ENCODE assay signal across 39 cellular contexts in the genomic region with DNA sequence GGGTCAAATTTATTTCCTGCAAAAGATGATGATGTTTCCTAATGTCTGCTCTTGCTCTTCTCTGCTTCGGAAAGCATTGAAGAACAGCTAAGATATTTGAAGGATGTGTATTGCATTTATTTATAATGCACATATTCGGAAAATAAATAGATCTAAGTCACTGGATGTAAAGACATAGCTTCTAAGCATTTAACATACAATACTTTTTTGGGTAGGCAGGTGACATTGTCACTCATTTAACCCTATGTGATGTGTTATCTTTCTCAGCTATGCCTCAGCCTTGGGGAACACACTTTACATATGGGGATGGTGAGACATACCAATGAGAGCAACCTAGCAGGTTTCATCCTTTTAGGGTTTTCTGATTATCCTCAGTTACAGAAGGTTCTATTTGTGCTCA. TPM values are rescaled to one million over a fixed set of nuclear protein-coding genes. Genes with fewer than 3 reads are reported as not detected.
"Had no signal": no experiment of that assay in that cellular context is flagged by ENCODE, and none has a peak within 500 bp of the region (broad histone marks: within the 10 kb centered on the region; RNA-seq: fewer than 3 reads in every experiment).

Gene OR2G2 (plus strand): TSS at position 301 of the 400 bp plus-strand sequence. CDS start 0 bp downstream, at position 301.

- H3K4me2 ChIP-seq: KMS-11 had no signal

- H3K9me3 ChIP-seq: MG63 had no signal

- H3K9ac ChIP-seq: KMS-11 had no signal

- H3K27ac ChIP-seq: KMS-11 had no signal

- H3K27me3 ChIP-seq: MG63 had no signal

- DNase-seq: Karpas-422, Kasumi-1, KG1, MG63, MM.1S, MV-4-11, NCI-H1048, NCI-H1092, NCI-H1092 treated with DMSO at 0.1 percent for 48 hours, NCI-H1105, NCI-H1105 treated with DMSO at 0.1 percent for 48 hours, NCI-H1417, NCI-H1417 treated with DMSO at 0.1 percent for 48 hours, NCI-H1436, NCI-H1436 treated with DMSO at 0.1 percent for 48 hours, NCI-H146, NCI-H1694, NCI-H1694 treated with DMSO at 0.1 percent for 48 hours, NCI-H187, NCI-H187 treated with DMSO at 0.1 percent for 48 hours, NCI-H1930, NCI-H2029, NCI-H2029 treated with DMSO at 0.1 percent for 48 hours, NCI-H2081, NCI-H2081 treated with DMSO at 0.1 percent for 48 hours, NCI-H2107, NCI-H2171, NCI-H2171 treated with DMSO at 0.1 percent for 48 hours, NCI-H2227 treated with DMSO at 0.1 percent for 48 hours, NCI-H226, NCI-H345, NCI-H446, NCI-H446 treated with DMSO at 0.1 percent for 48 hours, NCI-H510A had no signal

- H3K4me3 ChIP-seq: MG63 had no signal

- H3K36me3 ChIP-seq: MG63 had no signal

RNA-seq across cellular contexts. Expression of gene OR2G2, which starts in this region (rescaled TPM):
- total RNA-seq: LHCN-M2, M059J, MCF 10A, NCI-H460 had no signal
